8 cellular contexts compared by ENCODE assay signal in the genomic region with DNA sequence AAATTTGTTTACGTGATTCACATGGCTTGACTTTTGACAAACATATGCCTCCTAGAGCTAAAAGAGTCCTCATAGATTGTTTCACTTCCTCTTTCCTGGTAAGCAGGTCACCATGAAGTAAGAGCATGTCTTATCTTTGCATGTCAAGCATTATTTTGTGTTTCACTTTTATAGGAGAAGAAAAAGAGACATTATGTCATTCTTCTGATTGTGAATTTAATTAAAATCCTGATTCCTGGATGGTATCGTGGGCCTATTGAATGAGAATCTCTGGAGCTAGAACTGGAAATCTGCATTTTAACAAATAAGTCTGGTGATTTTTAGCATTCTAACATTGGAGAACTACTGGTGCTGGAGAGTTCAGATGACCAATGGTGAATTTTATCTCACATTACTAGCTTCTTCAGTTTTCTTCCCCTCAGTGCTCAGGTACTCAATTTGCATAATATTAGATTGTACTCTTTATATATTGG.
DNase-seq lines count a peak whose midpoint lies in the region; ATAC-seq and TF ChIP-seq lines count a peak whose summit lies in the region.

No MANE protein-coding gene starts in this region.

- BruUV-seq in MCF 10A (replicated peaks; lab: Mats Ljungman, UMichigan), result no TSS peak

- peak overlapping the region; percentile 76 for H3K27ac Mint-ChIP-seq in activated naive CD8-positive, alpha-beta T cell treated with anti-CD3 and anti-CD28 coated beads, Interleukin-2, amount 50 U/mL, for 24 hours
- no peak overlapping the region for H3K27ac Mint-ChIP-seq in MCF 10A (ENCODE audit: low read depth, unreplicated experiment)

- POLR2A ChIA-PET in MCF 10A (lab: Yijun Ruan, JAX), result no interaction called here

- no peaks in the 10 kb centered on the region for H3K9me3 Mint-ChIP-seq in activated naive CD8-positive, alpha-beta T cell treated with anti-CD3 and anti-CD28 coated beads, Interleukin-2, amount 50 U/mL, for 24 hours
- H3K9me3 Mint-ChIP-seq in MCF 10A (ENCODE audit: unreplicated experiment), result no peaks in the 10 kb centered on the region

- no peaks in the 10 kb centered on the region for H3K27me3 Mint-ChIP-seq in activated naive CD8-positive, alpha-beta T cell treated with anti-CD3 and anti-CD28 coated beads, Interleukin-2, amount 50 U/mL, for 24 hours
- no peaks in the 10 kb centered on the region for H3K27me3 Mint-ChIP-seq in MCF 10A (ENCODE audit: insufficient read depth, unreplicated experiment)

- intact Hi-C loops in MCF 10A (cut with micrococcal nuclease), result no loop called here

- peak overlapping the region; percentile 63 for H3K4me3 Mint-ChIP-seq in activated naive CD8-positive, alpha-beta T cell treated with anti-CD3 and anti-CD28 coated beads, Interleukin-2, amount 50 U/mL, for 24 hours
- no peak overlapping the region for H3K4me3 Mint-ChIP-seq in MCF 10A (ENCODE audit: unreplicated experiment)

- H3K36me3 Mint-ChIP-seq in activated naive CD8-positive, alpha-beta T cell treated with anti-CD3 and anti-CD28 coated beads, Interleukin-2, amount 50 U/mL, for 24 hours (ENCODE audit: low read depth), result no peaks in the 10 kb centered on the region
- H3K36me3 Mint-ChIP-seq in MCF 10A (ENCODE audit: insufficient read depth, unreplicated experiment), result no peaks in the 10 kb centered on the region

- CTCF ChIA-PET in MCF 10A (lab: Yijun Ruan, JAX), result interaction anchor here (0.9 kb wide), 1 partner anchor 9 kb away, joined by 3 read pairs; no protein-coding TSS in a partner anchor

- H3K4me1 Mint-ChIP-seq in activated naive CD8-positive, alpha-beta T cell treated with anti-CD3 and anti-CD28 coated beads, Interleukin-2, amount 50 U/mL, for 24 hours, result peaks cover 17% of the 10 kb centered on the region
- H3K4me1 Mint-ChIP-seq in MCF 10A (ENCODE audit: insufficient read depth, unreplicated experiment), result no peaks in the 10 kb centered on the region

- TF ChIP-seq CTCF in GM12865 (IDR thresholded peaks at IDR 0.05; ENCODE audit: insufficient read depth, low read depth, low read length, missing control alignments) (no peak), MCF 10A (IDR thresholded peaks at IDR 0.05; ENCODE audit: unreplicated experiment) (no peak)

- peak; percentile 98 for ATAC-seq in GM21360 (IDR thresholded peaks at IDR 0.05; ENCODE audit: unreplicated experiment)
- peak; percentile 99 for ATAC-seq in HG03354 (IDR thresholded peaks at IDR 0.05; ENCODE audit: poor library complexity, severe bottlenecking, unreplicated experiment)
- ATAC-seq in activated naive CD8-positive, alpha-beta T cell treated with anti-CD3 and anti-CD28 coated beads, Interleukin-2, amount 50 U/mL, for 24 hours, result peak; percentile 65

- DNase-seq in GM12865 (ENCODE audit: low read depth) (peak; percentile 90), kidney glomerular epithelial cell (lab: John Stamatoyannopoulos, UW) (no peak), NCI-H1105 (lab: John Stamatoyannopoulos, UW) (no peak), glomerular visceral epithelial cell (ENCODE audit: extremely low spot score) (no peak), MCF 10A (ENCODE audit: unreplicated experiment) (no peak)
- no peak for DNase-seq in activated naive CD8-positive, alpha-beta T cell treated with anti-CD3 and anti-CD28 coated beads, Interleukin-2, amount 50 U/mL, for 24 hours

- peak overlapping the region; percentile 77 for H3K4me3 ChIP-seq in GM12865 (ENCODE audit: low read depth, low read length)
